Comparison of ENCODE assay signal across 1 cellular context in the genomic region with DNA sequence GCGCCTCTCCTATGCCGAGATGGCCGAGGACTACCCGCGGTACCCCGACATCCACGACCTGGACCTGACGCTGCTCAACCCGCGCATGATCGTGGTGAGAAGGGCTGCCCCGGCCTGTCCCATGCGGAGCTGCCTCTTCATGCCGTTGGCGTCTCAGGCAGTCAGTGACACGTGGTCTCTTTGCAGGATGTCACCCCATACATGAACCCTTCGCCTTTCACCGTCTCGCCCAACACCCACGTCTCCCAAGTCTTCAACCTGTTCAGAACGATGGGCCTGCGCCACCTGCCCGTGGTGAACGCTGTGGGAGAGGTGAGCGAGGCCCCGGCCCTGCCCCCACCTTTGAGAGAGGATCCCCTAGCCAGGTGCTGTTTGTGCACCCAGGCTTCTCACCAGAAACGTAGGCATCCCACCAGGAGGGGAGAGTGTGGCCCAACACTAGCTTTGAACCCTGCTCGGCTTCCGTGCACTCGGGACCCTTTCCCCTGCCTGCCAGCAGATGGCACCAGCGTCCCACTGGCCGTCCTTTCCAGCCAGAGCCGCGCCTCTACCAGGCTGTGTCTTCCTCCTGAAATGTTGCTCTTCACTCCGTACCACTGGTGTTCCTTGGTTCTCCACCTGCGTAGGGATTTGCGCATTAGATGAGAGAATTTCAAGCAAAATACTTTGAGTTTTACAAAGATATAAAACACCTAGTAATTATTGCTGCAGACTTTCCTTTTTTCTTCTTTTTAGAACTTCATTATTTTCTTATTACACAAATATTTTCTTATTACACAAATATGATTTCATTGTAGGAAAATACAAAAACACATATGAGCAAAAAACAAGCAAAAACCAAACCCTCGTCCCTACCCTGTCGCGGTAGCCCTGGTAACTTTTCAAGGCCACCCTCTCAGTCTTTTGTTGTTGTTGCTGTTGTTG.
TF ChIP-seq lines count a peak whose summit lies in the region.

No MANE protein-coding gene starts in this region.

TF ChIP-seq in Ishikawa, 13 proteins besides CTCF, POLR2A, EP300 and RAD21 (continued from another document):
- TF ChIP-seq, protein P1, sequence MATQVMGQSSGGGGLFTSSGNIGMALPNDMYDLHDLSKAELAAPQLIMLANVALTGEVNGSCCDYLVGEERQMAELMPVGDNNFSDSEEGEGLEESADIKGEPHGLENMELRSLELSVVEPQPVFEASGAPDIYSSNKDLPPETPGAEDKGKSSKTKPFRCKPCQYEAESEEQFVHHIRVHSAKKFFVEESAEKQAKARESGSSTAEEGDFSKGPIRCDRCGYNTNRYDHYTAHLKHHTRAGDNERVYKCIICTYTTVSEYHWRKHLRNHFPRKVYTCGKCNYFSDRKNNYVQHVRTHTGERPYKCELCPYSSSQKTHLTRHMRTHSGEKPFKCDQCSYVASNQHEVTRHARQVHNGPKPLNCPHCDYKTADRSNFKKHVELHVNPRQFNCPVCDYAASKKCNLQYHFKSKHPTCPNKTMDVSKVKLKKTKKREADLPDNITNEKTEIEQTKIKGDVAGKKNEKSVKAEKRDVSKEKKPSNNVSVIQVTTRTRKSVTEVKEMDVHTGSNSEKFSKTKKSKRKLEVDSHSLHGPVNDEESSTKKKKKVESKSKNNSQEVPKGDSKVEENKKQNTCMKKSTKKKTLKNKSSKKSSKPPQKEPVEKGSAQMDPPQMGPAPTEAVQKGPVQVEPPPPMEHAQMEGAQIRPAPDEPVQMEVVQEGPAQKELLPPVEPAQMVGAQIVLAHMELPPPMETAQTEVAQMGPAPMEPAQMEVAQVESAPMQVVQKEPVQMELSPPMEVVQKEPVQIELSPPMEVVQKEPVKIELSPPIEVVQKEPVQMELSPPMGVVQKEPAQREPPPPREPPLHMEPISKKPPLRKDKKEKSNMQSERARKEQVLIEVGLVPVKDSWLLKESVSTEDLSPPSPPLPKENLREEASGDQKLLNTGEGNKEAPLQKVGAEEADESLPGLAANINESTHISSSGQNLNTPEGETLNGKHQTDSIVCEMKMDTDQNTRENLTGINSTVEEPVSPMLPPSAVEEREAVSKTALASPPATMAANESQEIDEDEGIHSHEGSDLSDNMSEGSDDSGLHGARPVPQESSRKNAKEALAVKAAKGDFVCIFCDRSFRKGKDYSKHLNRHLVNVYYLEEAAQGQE (IDR thresholded peaks at IDR 0.05; ENCODE audit: low read depth) = no peak
- TF ChIP-seq TCF12 (IDR thresholded peaks at IDR 0.05; ENCODE audit: low read depth) (no peak), FOXM1 (IDR thresholded peaks at IDR 0.05; ENCODE audit: borderline replicate concordance, low read depth) (no peak), TAF1 (IDR thresholded peaks at IDR 0.05; ENCODE audit: low read depth) (no peak), EGR1 (IDR thresholded peaks at IDR 0.05) (no peak)
- TF ChIP-seq, protein P2, sequence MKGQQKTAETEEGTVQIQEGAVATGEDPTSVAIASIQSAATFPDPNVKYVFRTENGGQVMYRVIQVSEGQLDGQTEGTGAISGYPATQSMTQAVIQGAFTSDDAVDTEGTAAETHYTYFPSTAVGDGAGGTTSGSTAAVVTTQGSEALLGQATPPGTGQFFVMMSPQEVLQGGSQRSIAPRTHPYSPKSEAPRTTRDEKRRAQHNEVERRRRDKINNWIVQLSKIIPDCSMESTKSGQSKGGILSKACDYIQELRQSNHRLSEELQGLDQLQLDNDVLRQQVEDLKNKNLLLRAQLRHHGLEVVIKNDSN (IDR thresholded peaks at IDR 0.05) = no peak
